Comparison of ENCODE assay signal across 27 cellular contexts in genomic region chr7:134279336-134279735, GRCh38.
"Had no signal": no experiment of that assay in that cellular context is flagged by ENCODE, and none has a peak within 500 bp of the region (broad histone marks: within the 10 kb centered on the region; RNA-seq: fewer than 3 reads in every experiment).

No MANE protein-coding gene starts in this region.

- ATAC-seq: activated CD4-positive, alpha-beta T cell treated with anti-CD3 and anti-CD28 coated beads for 36 hours; activated CD8-positive, alpha-beta T cell treated with anti-CD3 and anti-CD28 coated beads for 36 hours; activated T-cell treated with anti-CD3 and anti-CD28 coated beads, Interleukin-2, amount 50 U/mL, for 4 hours; activated T-helper 17 cell treated with anti-CD3 and anti-CD28 coated beads, Interleukin-2, amount 50 U/mL, for 72 hours; esophagus mucosa; heart left ventricle had no signal

- H3K9me3 ChIP-seq: heart left ventricle had no signal

- DNase-seq: activated CD4-positive, alpha-beta T cell treated with anti-CD3 and anti-CD28 coated beads for 36 hours; activated CD4-positive, alpha-beta T cell treated with anti-CD3 and anti-CD28 coated beads, Interleukin-2, amount 50 U/mL, for 1 hour; activated CD4-positive, alpha-beta T cell treated with anti-CD3 and anti-CD28 coated beads, Interleukin-2, amount 50 U/mL, for 48 hours; activated CD4-positive, CD25-positive, alpha-beta regulatory T cell; activated CD4-positive, CD25-positive, alpha-beta regulatory T cell treated with anti-CD3 and anti-CD28 coated beads, Interleukin-2, amount 50 U/mL, for 72 hours; activated CD8-positive, alpha-beta memory T cell treated with anti-CD3 and anti-CD28 coated beads for 24 hours; activated CD8-positive, alpha-beta T cell treated with anti-CD3 and anti-CD28 coated beads for 36 hours; activated effector memory CD4-positive, alpha-beta T cell treated with Interleukin-2 at 50 U/mL for 16 hours; activated gamma-delta T cell treated with Interleukin-2 at 50 U/mL for 16 hours; activated naive CD4-positive, alpha-beta T cell treated with anti-CD3 and anti-CD28 coated beads, Interleukin-2, amount 50 U/mL, for 16 hours; activated naive CD4-positive, alpha-beta T cell treated with Interleukin-2 at 50 U/mL for 16 hours; activated T-cell treated with anti-CD3 and anti-CD28 coated beads, Interleukin-2, amount 50 U/mL, for 4 hours; amniotic stem cell; anterior cingulate cortex; brain microvascular endothelial cell; dorsolateral prefrontal cortex; effector memory CD4-positive, alpha-beta T cell; endodermal cell; foreskin fibroblast; heart left ventricle; T-helper 2 cell had no signal

- H3K36me3 ChIP-seq: brain microvascular endothelial cell, heart left ventricle had no signal

- H3K4me3 ChIP-seq: coronary artery, dorsolateral prefrontal cortex, heart left ventricle had no signal

- H3K27me3 ChIP-seq: brain microvascular endothelial cell, dorsolateral prefrontal cortex had no signal

- H3K27ac ChIP-seq: brain microvascular endothelial cell, coronary artery, dorsolateral prefrontal cortex, heart left ventricle had no signal

- FAIRE-seq: astrocyte, bronchial epithelial cell, frontal cortex had no signal

- H3K4me1 ChIP-seq: heart left ventricle had no signal
